In genomic region chr20:63167026-63167917, GRCh38 we compare ENCODE assay signal across 18 cellular contexts. TPM values are rescaled to one million over a fixed set of nuclear protein-coding genes. Genes with fewer than 3 reads are reported as not detected.
DNase-seq lines count a peak whose midpoint lies in the region; ATAC-seq and TF ChIP-seq lines count a peak whose summit lies in the region.
"Had no signal": no experiment of that assay in that cellular context is flagged by ENCODE, and none has a peak within 500 bp of the region (broad histone marks: within the 10 kb centered on the region; RNA-seq: fewer than 3 reads in every experiment).

No MANE protein-coding gene starts in this region.

- H2AFZ ChIP-seq in PC-3 (ENCODE audit: low read length): no peak overlapping the region

- no peak for TF ChIP-seq CTCF in GM10266 (IDR thresholded peaks at IDR 0.05; ENCODE audit: control insufficient read depth, insufficient read depth, low read depth, missing control alignments)
- TF ChIP-seq CTCF in PC-3 (conservative IDR thresholded peaks at IDR 0.05; ENCODE audit: low read depth, low read length): no peak
- no peak for TF ChIP-seq CTCF in colonic mucosa (IDR thresholded peaks at IDR 0.05)

- no peaks in the 10 kb centered on the region for H3K36me3 ChIP-seq in BLaER1 treated with 17β-estradiol and CSF1 and Interleukin-3, amounts not matched to agents 10 nM and 100 nM
- H3K36me3 ChIP-seq in PC-3 (ENCODE audit: low read depth, low read length) (no peaks in the 10 kb centered on the region), iPS-18a (ENCODE audit: control insufficient read depth, low read depth, low read length) (no peaks in the 10 kb centered on the region), colonic mucosa (no peaks in the 10 kb centered on the region)

- intact Hi-C loops in PC-3 (cut with micrococcal nuclease): no loop called here
- intact Hi-C loops in colonic mucosa (cut with DNase I): no loop called here

- CTCF ChIA-PET in PC-3 (lab: Charles Lee): no interaction called here

- POLR2A ChIA-PET in PC-3 (lab: Charles Lee; ENCODE audit: unreplicated experiment): no interaction called here

- peaks cover 29 to 98% (median 97%) of the 10 kb centered on the region in 10 experiments for H3K4me1 ChIP-seq in BLaER1 treated with 17β-estradiol and CSF1 and Interleukin-3, amounts not matched to agents 10 nM and 100 nM
- H3K4me1 ChIP-seq in PC-3 (ENCODE audit: insufficient read depth, low read length) (no peaks in the 10 kb centered on the region), iPS-18a (ENCODE audit: control insufficient read depth, low read depth, low read length) (no peaks in the 10 kb centered on the region), colonic mucosa (no peaks in the 10 kb centered on the region)
- H3K4me1 ChIP-seq: foreskin keratinocyte had no signal

- peak overlapping the region in 4 of 11 experiments; percentile 15 to 33 (median 22); a peak in 5 of 22 replicates for H3K27ac ChIP-seq in BLaER1 treated with 17β-estradiol and CSF1 and Interleukin-3, amounts not matched to agents 10 nM and 100 nM
- H3K27ac ChIP-seq in PC-3 (ENCODE audit: low read length) (no peak overlapping the region), iPS-18a (ENCODE audit: low read length) (no peak overlapping the region), colonic mucosa (no peak overlapping the region)
- H3K27ac ChIP-seq: foreskin keratinocyte, skin epidermis had no signal

- no peaks in the 10 kb centered on the region for H3F3A ChIP-seq in PC-3 (ENCODE audit: low read length, unreplicated experiment)

- no peaks in the 10 kb centered on the region for H3K9me3 ChIP-seq in BLaER1 treated with 17β-estradiol and CSF1 and Interleukin-3, amounts not matched to agents 10 nM and 100 nM (replicated peaks in 1 of 11)
- H3K9me3 ChIP-seq in PC-3 (ENCODE audit: low read length) (no peaks in the 10 kb centered on the region), iPS-18a (ENCODE audit: control insufficient read depth, low read depth, low read length) (no peaks in the 10 kb centered on the region), colonic mucosa (no peaks in the 10 kb centered on the region)

- BruUV-seq in PC-3 (replicated peaks; lab: Mats Ljungman, UMichigan): no TSS peak

- H3K79me2 ChIP-seq in PC-3 (ENCODE audit: low read length): no peaks in the 10 kb centered on the region

- H3K27me3 ChIP-seq in BLaER1 treated with 17β-estradiol and CSF1 and Interleukin-3, amounts not matched to agents 10 nM and 100 nM: peaks cover 0 to 39% (median 0%) of the 10 kb centered on the region in 11 experiments; a peak in 6 of 22 replicates
- peaks cover 8% of the 10 kb centered on the region; the same call in 1 of the 2 replicates for H3K27me3 ChIP-seq in PC-3 (ENCODE audit: low read length)
- H3K27me3 ChIP-seq in iPS-18a (ENCODE audit: control insufficient read depth, insufficient read depth, low read length): peaks cover 20% of the 10 kb centered on the region
- H3K27me3 ChIP-seq in colonic mucosa: no peaks in the 10 kb centered on the region

- H4K20me1 ChIP-seq in BLaER1 treated with 17β-estradiol and CSF1 and Interleukin-3, amounts not matched to agents 10 nM and 100 nM: peaks cover 0 to 56% (median 0%) of the 10 kb centered on the region in 11 experiments; a peak in 6 of 22 replicates
- no peaks in the 10 kb centered on the region for H4K20me1 ChIP-seq in PC-3 (ENCODE audit: low read length)

- DNase-seq in GM10266 (ENCODE audit: extremely low spot score) (peak; percentile 71), PC-3 (peak; percentile 14), colonic mucosa (no peak)
- DNase-seq in activated CD8-positive, alpha-beta memory T cell treated with anti-CD3 and anti-CD28 coated beads, Interleukin-2, amount 50 U/mL, for 48 hours: no peak
- DNase-seq: activated naive CD4-positive, alpha-beta T cell treated with Interleukin-2 at 50 U/mL for 16 hours; activated T-cell treated with anti-CD3 and anti-CD28 coated beads for 4 hours; AML-193; foreskin keratinocyte; naive B cell; NCI-H187; NCI-H510A treated with DMSO at 0.1 percent for 48 hours; stimulated activated CD4-positive, alpha-beta T cell treated with anti-CD3 and anti-CD28 coated beads, Interleukin-4, amount 100 ng/mL, for 4 hours had no signal

- H3K9me2 ChIP-seq in PC-3 (replicated peaks; ENCODE audit: low read length): no peaks in the 10 kb centered on the region

- no peak for ATAC-seq in PC-3
- no peak for ATAC-seq in GM19397 (IDR thresholded peaks at IDR 0.05; ENCODE audit: unreplicated experiment)
- no peak for ATAC-seq in GM19023 (IDR thresholded peaks at IDR 0.05; ENCODE audit: unreplicated experiment)
- ATAC-seq: foreskin keratinocyte had no signal

- H3K9ac ChIP-seq in BLaER1 treated with 17β-estradiol and CSF1 and Interleukin-3, amounts not matched to agents 10 nM and 100 nM: 0 out of 22 replicates have a peak overlapping the region, but pooled peaks of 1 of the 11 experiments have one; percentile 10
- no peak overlapping the region for H3K9ac ChIP-seq in PC-3 (ENCODE audit: low read length)
- no peak overlapping the region for H3K9ac ChIP-seq in iPS-18a (ENCODE audit: low read length)
- H3K9ac ChIP-seq in colonic mucosa (ENCODE audit: low read depth in 2 of 2, low read length in 2 of 2): no peak overlapping the region

- no peak overlapping the region for H3K4me3 ChIP-seq in BLaER1 treated with 17β-estradiol and CSF1 and Interleukin-3, amounts not matched to agents 10 nM and 100 nM
- no peak overlapping the region for H3K4me3 ChIP-seq in PC-3 (ENCODE audit: low read length)
- peak overlapping the region; percentile 14 for H3K4me3 ChIP-seq in iPS-18a (ENCODE audit: low read length)
- H3K4me3 ChIP-seq in colonic mucosa: no peak overlapping the region
- H3K4me3 ChIP-seq: lung, skin epidermis had no signal

- peak overlapping the region in 8 of 11 experiments; percentile 15 to 99 (median 97); a peak in 14 of 22 replicates for H3K4me2 ChIP-seq in BLaER1 treated with 17β-estradiol and CSF1 and Interleukin-3, amounts not matched to agents 10 nM and 100 nM
- no peak overlapping the region for H3K4me2 ChIP-seq in PC-3 (ENCODE audit: low read length)

RNA-seq across cellular contexts. Expression of gene YTHDF1, which starts 48.7 kb away (rescaled TPM):
- total RNA-seq in PC-3 (2014; rRNA removed): 30.0 and 34.0 TPM in 2 replicates
- total RNA-seq in colonic mucosa: 10 to 100 TPM; 35.4 to 38.7 TPM

Comparison
In these comparisons a context has a peak if more than half of its experiments do, and no peak if none do; other contexts are left out.
1. DNase-seq: peak in GM10266 (single experiment) and PC-3 (single experiment); none in activated CD8-positive, alpha-beta memory T cell treated with anti-CD3 and anti-CD28 coated beads, Interleukin-2, amount 50 U/mL, for 48 hours (single experiment) and colonic mucosa (single experiment).